Comparison of ENCODE assay signal across 8 cellular contexts in the genomic region with DNA sequence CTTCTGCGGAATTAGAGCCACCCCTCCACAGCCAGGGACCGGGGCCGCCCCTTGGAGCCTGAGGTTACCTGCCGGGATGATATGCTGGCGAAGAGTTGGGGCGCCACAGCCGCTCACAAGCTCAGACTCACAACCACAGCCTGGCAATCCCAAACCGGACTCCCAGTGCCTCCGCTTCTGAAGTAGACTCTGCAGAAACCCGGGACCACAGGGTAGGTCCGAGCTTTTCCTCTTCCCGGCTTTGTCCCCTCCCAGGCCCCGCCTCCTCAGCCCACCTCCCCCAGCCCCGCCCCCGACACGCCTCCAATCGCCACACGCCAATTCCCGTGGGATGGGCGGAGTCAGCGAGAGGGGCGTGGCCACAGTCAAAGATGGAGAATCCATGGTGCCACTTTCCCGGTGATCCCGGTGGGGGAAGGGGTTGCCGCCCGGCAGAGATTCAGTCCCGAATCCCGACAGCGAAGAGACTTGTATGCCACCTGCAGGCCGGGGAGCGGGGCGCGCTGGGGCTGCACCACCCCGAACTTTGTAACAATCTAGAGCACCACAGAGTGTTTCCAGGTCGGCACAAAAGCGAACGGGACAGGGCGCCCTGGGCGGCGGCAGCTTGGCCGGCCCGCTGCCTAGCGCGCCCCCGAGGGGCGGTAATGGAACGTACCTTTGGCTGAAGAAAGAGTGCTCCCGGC. TPM values are rescaled to one million over a fixed set of nuclear protein-coding genes. Genes with fewer than 3 reads are reported as not detected.
DNase-seq lines count a peak whose midpoint lies in the region; ATAC-seq and TF ChIP-seq lines count a peak whose summit lies in the region.

A gene (minus strand): TSS at position 201 of the 686 bp plus-strand sequence. CDS start 3,520 bp downstream, outside the sequence.

- H3K27me3 Mint-ChIP-seq in activated B cell treated with CpG ODN at 0.5 μM for 24 hours: no peaks in the 10 kb centered on the region

- peaks cover 41% of the 10 kb centered on the region for H3K36me3 Mint-ChIP-seq in activated B cell treated with CpG ODN at 0.5 μM for 24 hours (ENCODE audit: low read depth)

- peaks cover 48% of the 10 kb centered on the region for H3K4me1 Mint-ChIP-seq in activated B cell treated with CpG ODN at 0.5 μM for 24 hours

- no peaks in the 10 kb centered on the region for H3K9me3 Mint-ChIP-seq in activated B cell treated with CpG ODN at 0.5 μM for 24 hours

- H3K27ac ChIP-seq in caudate nucleus (ENCODE audit: low read depth, low read length): peak within 1 kb of the TSS; percentile 87

- TF ChIP-seq CTCF in AG09309 (IDR thresholded peaks at IDR 0.05; ENCODE audit: control insufficient read depth, insufficient read depth, low read depth, low read length, missing control alignments): peak; percentile 57
- TF ChIP-seq CTCF in activated B cell treated with CpG ODN at 0.5 μM for 24 hours (IDR thresholded peaks at IDR 0.05): no peak

- peak; percentile 55 for DNase-seq in AG09309 (ENCODE audit: low read depth)
- DNase-seq in NCI-H226: peak; percentile 65
- DNase-seq in activated B cell treated with CpG ODN at 0.5 μM for 24 hours: peak; percentile 99
- peak; percentile 50 to 99 (median 95) for DNase-seq in caudate nucleus (lab: John Stamatoyannopoulos, UW)
- DNase-seq in islet precursor cell: peak; percentile 98
- DNase-seq in stimulated activated CD4-positive, alpha-beta T cell treated with anti-CD3 and anti-CD28 coated beads, Interleukin-12 subunit alpha, Interleukin-12 subunit beta, amount 100 ng/mL, for 48 hours (ENCODE audit: low read depth in 2 of 3, low spot score in 1 of 3): peak; percentile 84 to 97 (median 95)

- POLR2A ChIA-PET in activated B cell treated with CpG ODN at 0.5 μM for 24 hours (lab: Charles Lee): interaction anchor here (0.9 to 5.2 kb wide), 8 partner anchors 10 to 1916 kb away, joined by 3 to 74 read pairs (median 6); a partner anchor contains a TSS

- peak within 1 kb of the TSS; percentile 88 for H3K27ac Mint-ChIP-seq in activated B cell treated with CpG ODN at 0.5 μM for 24 hours

- CTCF ChIA-PET in activated B cell treated with CpG ODN at 0.5 μM for 24 hours (lab: Charles Lee): interaction anchor here (0.6 to 6.2 kb wide), 11 partner anchors 13 to 512 kb away, joined by 3 to 86 read pairs (median 7); a partner anchor contains a TSS

- intact Hi-C loops in activated B cell treated with CpG ODN at 0.5 μM for 24 hours (cut with micrococcal nuclease): loop anchor here (1.0 to 10.0 kb wide), 15 partner anchors 11 to 1916 kb away; a partner anchor contains a TSS

- H3K4me3 Mint-ChIP-seq in activated B cell treated with CpG ODN at 0.5 μM for 24 hours: peak within 1 kb of the TSS; percentile 100

- H3K4me3 ChIP-seq in AG09309 (ENCODE audit: control insufficient read depth, low read depth, low read length): peak within 1 kb of the TSS; percentile 69

- ATAC-seq in GM18907 (IDR thresholded peaks at IDR 0.05; ENCODE audit: unreplicated experiment): peak; percentile 80
- peak; percentile 65 for ATAC-seq in HG03159 (IDR thresholded peaks at IDR 0.05; ENCODE audit: unreplicated experiment)
- ATAC-seq in activated B cell treated with CpG ODN at 0.5 μM for 24 hours (ENCODE audit: low read depth): peak; percentile 79

RNA-seq across cellular contexts. Expression of the gene that starts here (rescaled TPM):
- total RNA-seq in activated B cell treated with CpG ODN at 0.5 μM for 24 hours: 36.9 and 46.6 TPM in 2 replicates

Comparison
In these comparisons a context has a peak if more than half of its experiments do, and no peak if none do; other contexts are left out.
1. Peak in every context shown above with its lines: DNase-seq, ATAC-seq, H3K4me3 ChIP-seq and H3K27ac ChIP-seq.